ENCODE assay signal across 25 cellular contexts in the genomic region with DNA sequence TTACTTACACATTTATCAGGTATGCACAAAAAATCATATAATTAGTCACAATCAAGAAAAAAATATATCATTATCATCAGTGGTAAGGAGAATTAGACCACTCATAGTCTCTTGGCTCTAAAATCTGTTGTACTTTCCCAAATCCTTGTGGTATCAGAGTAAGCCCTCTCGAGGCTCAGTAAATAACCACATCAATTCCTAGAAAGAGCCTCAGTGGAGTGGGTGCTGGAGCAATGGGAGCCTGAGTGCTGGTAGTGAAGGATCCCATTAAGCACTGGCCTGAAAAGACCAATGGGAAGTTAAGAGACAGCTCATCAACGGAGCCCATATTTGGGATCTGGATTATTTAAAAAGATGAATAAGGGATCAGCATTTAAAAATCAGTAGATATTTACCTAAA.
"Had no signal": no experiment of that assay in that cellular context is flagged by ENCODE, and none has a peak within 500 bp of the region (broad histone marks: within the 10 kb centered on the region; RNA-seq: fewer than 3 reads in every experiment).

No MANE protein-coding gene starts in this region.

- H3K27ac ChIP-seq: stomach, suprapubic skin, testis, thoracic aorta, thyroid gland, tibial artery, tibial nerve, transverse colon, upper lobe of left lung, uterus, vagina had no signal

- H3K27me3 ChIP-seq: stomach, suprapubic skin, testis, thyroid gland, tibial artery, tibial nerve, transverse colon, upper lobe of left lung, uterus, vagina had no signal

- DNase-seq: stimulated activated CD4-positive, alpha-beta T cell treated with anti-CD3 and anti-CD28 coated beads, Interleukin-2, amount 100 ng/mL, for 48 hours; stimulated activated CD4-positive, alpha-beta T cell treated with anti-CD3 and anti-CD28 coated beads, Interleukin-4, amount 100 ng/mL, for 1 hour; stimulated activated CD4-positive, alpha-beta T cell treated with anti-CD3 and anti-CD28 coated beads, Interleukin-4, amount 100 ng/mL, for 24 hours; stimulated activated CD4-positive, alpha-beta T cell treated with anti-CD3 and anti-CD28 coated beads, Interleukin-4, amount 100 ng/mL, for 4 hours; stimulated activated CD8-positive, alpha-beta memory T cell treated with anti-CD3 and anti-CD28 coated beads, Interleukin-4, amount 100 ng/mL, for 48 hours; stimulated activated naive B cell treated with anti-CD40 and anti-IgM and Interleukin-4, amounts not matched to agents 10 μg/mL and 1 μg/mL and 100 μg/mL, for 72 hours; stimulated activated naive CD4-positive, alpha-beta T cell; stimulated activated naive CD4-positive, alpha-beta T cell treated with Interleukin-2 at 50 U/mL for 16 hours; stimulated activated naive CD8-positive, alpha-beta T cell treated with anti-CD3 and anti-CD28 coated beads, Interleukin-15, amount 100 ng/mL, for 72 hours; stimulated activated naive CD8-positive, alpha-beta T cell treated with anti-CD3 and anti-CD28 coated beads, Interleukin-15, Interleukin-2, amounts not matched to agents 100 U/mL and 50 U/mL, for 24 hours; stomach; substantia nigra; testis; thyroid gland; tibial artery; transverse colon; trophoblast cell; upper lobe of left lung; uterus had no signal

- H3K4me1 ChIP-seq: stomach, suprapubic skin, testis, thyroid gland, tibial artery, tibial nerve, transverse colon, upper lobe of left lung, uterus, vagina had no signal

- H3K4me3 ChIP-seq: stomach, suprapubic skin, testis, thoracic aorta, thyroid gland, tibial artery, tibial nerve, transverse colon, upper lobe of left lung, uterus, vagina had no signal

- H3K36me3 ChIP-seq: stomach, suprapubic skin, thoracic aorta, thyroid gland, tibial artery, tibial nerve, transverse colon, upper lobe of left lung, uterus, vagina had no signal

- H3K9me3 ChIP-seq: stomach, suprapubic skin, testis, thoracic aorta, thyroid gland, tibial artery, tibial nerve, transverse colon, upper lobe of left lung, uterus, vagina had no signal

- ATAC-seq: stimulated activated effector memory CD8-positive, alpha-beta T cell treated with anti-CD3 and anti-CD28 coated beads, Interleukin-12 subunit alpha, Interleukin-12 subunit beta, amount 100 ng/mL, for 72 hours; stimulated activated memory B cell treated with anti-CD40 and anti-IgM and Interleukin-4, amounts not matched to agents 10 μg/mL and 1 μg/mL and 100 μg/mL, for 72 hours; stimulated activated naive B cell treated with anti-CD40 and anti-IgM and Interleukin-4, amounts not matched to agents 10 μg/mL and 1 μg/mL and 100 μg/mL, for 72 hours; stimulated activated naive CD8-positive, alpha-beta T cell treated with anti-CD3 and anti-CD28 coated beads, Interleukin-15, amount 100 ng/mL, for 72 hours; stimulated activated naive CD8-positive, alpha-beta T cell treated with anti-CD3 and anti-CD28 coated beads, Interleukin-15, Interleukin-2, amounts not matched to agents 100 U/mL and 50 U/mL, for 24 hours had no signal
